Comparison of ENCODE assay signal across 18 cellular contexts in genomic region chrX:132730266-132730665, GRCh38.
DNase-seq lines count a peak whose midpoint lies in the region; TF ChIP-seq lines count a peak whose summit lies in the region.
"Had no signal": no experiment of that assay in that cellular context is flagged by ENCODE, and none has a peak within 500 bp of the region (broad histone marks: within the 10 kb centered on the region; RNA-seq: fewer than 3 reads in every experiment).

No MANE protein-coding gene starts in this region.

- H3K79me2 ChIP-seq in neural progenitor cell (ENCODE audit: low read depth): no peaks in the 10 kb centered on the region

- H3K9me3 ChIP-seq in neural progenitor cell (ENCODE audit: low read depth): peaks cover 8% of the 10 kb centered on the region
- H3K9me3 ChIP-seq: Caco-2 had no signal

- peak overlapping the region; percentile 46 for H3K27ac ChIP-seq in neural progenitor cell
- no peak overlapping the region for H3K27ac ChIP-seq in brain microvascular endothelial cell
- H3K27ac ChIP-seq: BLaER1 treated with 17β-estradiol and CSF1 and Interleukin-3, amounts not matched to agents 10 nM and 100 nM; C4-2B had no signal

- no peaks in the 10 kb centered on the region for H3K36me3 ChIP-seq in neural progenitor cell
- H3K36me3 ChIP-seq in brain microvascular endothelial cell (replicated peaks): no peaks in the 10 kb centered on the region
- H3K36me3 ChIP-seq: BLaER1 treated with 17β-estradiol and CSF1 and Interleukin-3, amounts not matched to agents 10 nM and 100 nM had no signal

- peaks cover 9% of the 10 kb centered on the region for H3K4me1 Mint-ChIP-seq in neural progenitor cell
- H3K4me1 Mint-ChIP-seq in osteocyte (ENCODE audit: unreplicated experiment): no peaks in the 10 kb centered on the region
- H3K4me1 Mint-ChIP-seq: B cell had no signal

- no peak overlapping the region for H2AFZ ChIP-seq in neural progenitor cell (replicated peaks)

- H3K4me1 ChIP-seq in neural progenitor cell: peaks cover 12% of the 10 kb centered on the region
- H3K4me1 ChIP-seq: BLaER1 treated with 17β-estradiol and CSF1 and Interleukin-3, amounts not matched to agents 10 nM and 100 nM; Caco-2 had no signal

- H3F3A ChIP-seq in neural progenitor cell (ENCODE audit: low read depth): no peaks in the 10 kb centered on the region

- H3K36me3 Mint-ChIP-seq in neural progenitor cell (peaks cover 3% of the 10 kb centered on the region), osteocyte (ENCODE audit: unreplicated experiment) (no peaks in the 10 kb centered on the region)
- H3K36me3 Mint-ChIP-seq: CD8-positive, alpha-beta T cell had no signal

- H3K27me3 Mint-ChIP-seq in neural progenitor cell (ENCODE audit: insufficient read depth, low read depth) (peaks cover 6% of the 10 kb centered on the region), osteocyte (ENCODE audit: unreplicated experiment) (no peaks in the 10 kb centered on the region)
- H3K27me3 Mint-ChIP-seq: B cell; CD4-positive, alpha-beta T cell had no signal

- no peak overlapping the region for H3K4me3 ChIP-seq in neural progenitor cell
- H3K4me3 ChIP-seq in brain microvascular endothelial cell (ENCODE audit: low read depth, low read length): no peak overlapping the region
- H3K4me3 ChIP-seq: BLaER1 treated with 17β-estradiol and CSF1 and Interleukin-3, amounts not matched to agents 10 nM and 100 nM had no signal

- H3K4me3 Mint-ChIP-seq in neural progenitor cell (no peak overlapping the region), osteocyte (ENCODE audit: unreplicated experiment) (no peak overlapping the region)
- H3K4me3 Mint-ChIP-seq: B cell; CD4-positive, alpha-beta T cell; CD8-positive, alpha-beta T cell had no signal

- H3K9me3 Mint-ChIP-seq in neural progenitor cell: peaks cover 5% of the 10 kb centered on the region
- H3K9me3 Mint-ChIP-seq in osteocyte (ENCODE audit: unreplicated experiment): no peaks in the 10 kb centered on the region
- H3K9me3 Mint-ChIP-seq: CD4-positive, alpha-beta T cell; CD8-positive, alpha-beta T cell had no signal

- no peak overlapping the region for H3K9ac ChIP-seq in neural progenitor cell
- H3K9ac ChIP-seq: BLaER1 treated with 17β-estradiol and CSF1 and Interleukin-3, amounts not matched to agents 10 nM and 100 nM had no signal

- in situ Hi-C loops in brain microvascular endothelial cell (cut with HindIII; ENCODE audit: low pct_ligation_motif_present, low sequenced_read_pairs): no loop called here

- no peaks in the 10 kb centered on the region for H3K27me3 ChIP-seq in neural progenitor cell
- H3K27me3 ChIP-seq in brain microvascular endothelial cell (replicated peaks): no peaks in the 10 kb centered on the region

- no peak for TF ChIP-seq CTCF in neural progenitor cell (IDR thresholded peaks at IDR 0.05)
- no peak for TF ChIP-seq CTCF in osteocyte (IDR thresholded peaks at IDR 0.05)
- TF ChIP-seq CTCF in brain microvascular endothelial cell (IDR thresholded peaks at IDR 0.05; ENCODE audit: low read depth, low read length, missing control alignments): no peak

- H3K27ac Mint-ChIP-seq in neural progenitor cell (no peak overlapping the region), osteocyte (ENCODE audit: unreplicated experiment) (no peak overlapping the region)
- H3K27ac Mint-ChIP-seq: B cell; CD4-positive, alpha-beta T cell; CD8-positive, alpha-beta T cell had no signal

- H3K4me2 ChIP-seq in neural progenitor cell: no peak overlapping the region
- H3K4me2 ChIP-seq: BLaER1 treated with 17β-estradiol and CSF1 and Interleukin-3, amounts not matched to agents 10 nM and 100 nM had no signal

- DNase-seq in Ammon's horn (ENCODE audit: low spot score): peak; percentile 9
- DNase-seq in SK-N-DZ (ENCODE audit: low spot score): peak; percentile 0
- DNase-seq in neural progenitor cell (ENCODE audit: low spot score): no peak
- DNase-seq in osteocyte (ENCODE audit: extremely low spot score, unreplicated experiment): peak; percentile 54
- DNase-seq in brain microvascular endothelial cell: no peak
- no peak for DNase-seq in islet precursor cell
- DNase-seq in hippocampal formation (lab: John Stamatoyannopoulos, UW): no peak
- DNase-seq: 8988T; ACHN; Caco-2; Calu3; CD4-positive, alpha-beta T cell; CD8-positive, alpha-beta T cell; DMS79 treated with DMSO at 0.1 percent for 48 hours; GF-D8 had no signal

- no peaks in the 10 kb centered on the region for H4K20me1 ChIP-seq in neural progenitor cell (ENCODE audit: low read depth)

Comparison
In these comparisons a context has a peak if more than half of its experiments do, and no peak if none do; other contexts are left out.
1. DNase-seq: peak in Ammon's horn (single experiment), SK-N-DZ (single experiment) and osteocyte (single experiment); none in neural progenitor cell (single experiment), brain microvascular endothelial cell (single experiment), islet precursor cell (single experiment) and hippocampal formation (0 of 2).